In the genomic region with DNA sequence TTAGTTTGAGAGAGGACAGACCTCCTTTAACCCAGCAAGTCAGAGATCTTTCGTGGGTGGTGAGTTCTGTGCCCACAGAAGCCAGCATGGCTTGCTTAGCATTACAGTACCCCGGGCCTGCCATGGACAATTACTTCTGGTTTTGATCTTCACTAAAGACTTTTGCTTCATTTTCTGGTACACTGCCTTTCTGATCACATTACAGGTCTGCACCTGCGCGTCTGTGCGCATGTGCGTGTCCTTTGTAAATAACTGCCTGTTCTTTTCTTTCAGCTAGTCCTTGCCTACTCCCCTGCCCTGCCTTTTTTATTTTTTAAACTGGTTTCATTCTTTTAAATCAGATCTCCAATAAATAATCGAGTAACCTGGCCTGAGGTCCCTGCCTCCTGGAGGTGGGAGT, we compare ENCODE assay signal across 15 cellular contexts.
"Had no signal": no experiment of that assay in that cellular context is flagged by ENCODE, and none has a peak within 500 bp of the region (broad histone marks: within the 10 kb centered on the region; RNA-seq: fewer than 3 reads in every experiment).

No MANE protein-coding gene starts in this region.

- H3K27ac ChIP-seq: pancreas, right atrium auricular region, tibial nerve had no signal

- H3K36me3 ChIP-seq: pancreas, right atrium auricular region, tibial nerve had no signal

- ATAC-seq: pancreas; stimulated activated effector memory CD8-positive, alpha-beta T cell treated with anti-CD3 and anti-CD28 coated beads, Interleukin-12 subunit alpha, Interleukin-12 subunit beta, amount 100 ng/mL, for 72 hours had no signal

- H3K9me3 ChIP-seq: pancreas, right atrium auricular region, tibial nerve had no signal

- H3K36me3 Mint-ChIP-seq: activated naive CD8-positive, alpha-beta T cell treated with anti-CD3 and anti-CD28 coated beads for 36 hours; stimulated activated effector memory CD8-positive, alpha-beta T cell treated with anti-CD3 and anti-CD28 coated beads, Interleukin-12 subunit alpha, Interleukin-12 subunit beta, amount 100 ng/mL, for 72 hours had no signal

- H3K4me3 Mint-ChIP-seq: activated CD4-positive, alpha-beta memory T cell treated with anti-CD3 and anti-CD28 coated beads, Interleukin-2, amount 10 ng/mL, durations not matched to agents 7 days and 5 days; activated naive CD8-positive, alpha-beta T cell treated with anti-CD3 and anti-CD28 coated beads for 36 hours; dendritic cell treated with granulocyte-macrophage colony-stimulating factor and Interleukin-4, amounts not matched to agents 40 ng/mL and 50 ng/mL, for 4 days; endodermal cell; stimulated activated effector memory CD8-positive, alpha-beta T cell treated with anti-CD3 and anti-CD28 coated beads, Interleukin-12 subunit alpha, Interleukin-12 subunit beta, amount 100 ng/mL, for 72 hours had no signal

- H3K27me3 ChIP-seq: pancreas, right atrium auricular region, tibial nerve had no signal

- H3K27ac Mint-ChIP-seq: activated CD4-positive, alpha-beta memory T cell treated with anti-CD3 and anti-CD28 coated beads, Interleukin-2, amount 10 ng/mL, durations not matched to agents 7 days and 5 days; activated naive CD8-positive, alpha-beta T cell treated with anti-CD3 and anti-CD28 coated beads for 36 hours; dendritic cell treated with granulocyte-macrophage colony-stimulating factor and Interleukin-4, amounts not matched to agents 40 ng/mL and 50 ng/mL, for 4 days; endodermal cell; stimulated activated effector memory CD8-positive, alpha-beta T cell treated with anti-CD3 and anti-CD28 coated beads, Interleukin-12 subunit alpha, Interleukin-12 subunit beta, amount 100 ng/mL, for 72 hours had no signal

- H3K9me3 Mint-ChIP-seq: activated CD4-positive, alpha-beta memory T cell treated with anti-CD3 and anti-CD28 coated beads, Interleukin-2, amount 10 ng/mL, durations not matched to agents 7 days and 5 days; activated naive CD8-positive, alpha-beta T cell treated with anti-CD3 and anti-CD28 coated beads for 36 hours; dendritic cell treated with granulocyte-macrophage colony-stimulating factor and Interleukin-4, amounts not matched to agents 40 ng/mL and 50 ng/mL, for 4 days; endodermal cell; stimulated activated effector memory CD8-positive, alpha-beta T cell treated with anti-CD3 and anti-CD28 coated beads, Interleukin-12 subunit alpha, Interleukin-12 subunit beta, amount 100 ng/mL, for 72 hours had no signal

- H3K4me3 ChIP-seq: pancreas, right atrium auricular region, tibial nerve had no signal

- H3K4me1 ChIP-seq: pancreas had no signal

- DNase-seq: activated CD4-positive, alpha-beta memory T cell treated with anti-CD3 and anti-CD28 coated beads, Interleukin-2, amount 10 ng/mL, durations not matched to agents 7 days and 5 days; activated gamma-delta T cell treated with Interleukin-2 at 50 U/mL for 16 hours; activated naive CD8-positive, alpha-beta T cell treated with anti-CD3 and anti-CD28 coated beads for 36 hours; activated T-cell treated with anti-CD3 and anti-CD28 coated beads, Interleukin-2, amount 50 U/mL, for 48 hours; cerebellar nuclear complex; endodermal cell; erythroblast; hippocampal formation; pancreas; small intestine; T1000 had no signal
